18 cellular contexts compared by ENCODE assay signal in genomic region chr3:24596626-24597025, GRCh38.
DNase-seq lines count a peak whose midpoint lies in the region; ATAC-seq, FAIRE-seq and TF ChIP-seq lines count a peak whose summit lies in the region.
"Had no signal": no experiment of that assay in that cellular context is flagged by ENCODE, and none has a peak within 500 bp of the region (broad histone marks: within the 10 kb centered on the region; RNA-seq: fewer than 3 reads in every experiment).

No MANE protein-coding gene starts in this region.

- H3F3A ChIP-seq in smooth muscle cell (ENCODE audit: low read depth), result no peaks in the 10 kb centered on the region

- DNase-seq in HCEC 1CT (peak; percentile 26), bronchial epithelial cell (ENCODE audit: low read depth) (peak; percentile 79), iris pigment epithelial cell (ENCODE audit: low read depth) (peak; percentile 38), smooth muscle cell (lab: John Stamatoyannopoulos, UW; ENCODE audit: unreplicated experiment) (no peak), sciatic nerve (ENCODE audit: low spot score) (no peak)
- no peak for DNase-seq in activated CD4-positive, alpha-beta T cell treated with anti-CD3 and anti-CD28 coated beads for 1 hour
- DNase-seq: C1 segment of cervical spinal cord; Calu3; CD4-positive, alpha-beta T cell; DMS 273 treated with DMSO at 0.1 percent for 48 hours; HFFc6; IMR-90; KBM-7 had no signal

- H3K9ac ChIP-seq in smooth muscle cell (ENCODE audit: low read depth), result no peak overlapping the region

- ATAC-seq in GM19467 (IDR thresholded peaks at IDR 0.05; ENCODE audit: unreplicated experiment) (no peak), sciatic nerve (no peak)
- ATAC-seq: GM23338 had no signal

- H4K20me1 ChIP-seq in smooth muscle cell (ENCODE audit: low read depth), result no peaks in the 10 kb centered on the region

- peak overlapping the region; percentile 27 for H3K4me2 ChIP-seq in smooth muscle cell
- H3K4me2 ChIP-seq: GM23338 had no signal

- H3K27me3 ChIP-seq in bronchial epithelial cell (ENCODE audit: control insufficient read depth, insufficient read depth, low read length), result no peaks in the 10 kb centered on the region
- H3K27me3 ChIP-seq in smooth muscle cell (ENCODE audit: low read depth), result no peaks in the 10 kb centered on the region

- H3K79me2 ChIP-seq in smooth muscle cell (ENCODE audit: low read depth), result no peaks in the 10 kb centered on the region

- peak overlapping the region; percentile 59 for H3K27ac ChIP-seq in smooth muscle cell (ENCODE audit: low read depth)

- H3K4me1 ChIP-seq in smooth muscle cell (ENCODE audit: low read depth), result peaks cover 4% of the 10 kb centered on the region

- intact Hi-C loops in sciatic nerve (cut with DNase I), result no loop called here

- no peak for TF ChIP-seq CTCF in bronchial epithelial cell (IDR thresholded peaks at IDR 0.05; ENCODE audit: insufficient read depth, low read length, severe bottlenecking)
- no peak for TF ChIP-seq CTCF in smooth muscle cell (IDR thresholded peaks at IDR 0.05; ENCODE audit: borderline replicate concordance, insufficient read depth, poor library complexity, severe bottlenecking)

- no peak for FAIRE-seq in bronchial epithelial cell (lab: Jason Lieb, UNC)
- FAIRE-seq: A204.1, GM18507 had no signal

- no peaks in the 10 kb centered on the region for H3K9me3 ChIP-seq in smooth muscle cell (replicated peaks; ENCODE audit: low read depth)
- H3K9me3 ChIP-seq: HAP-1 had no signal

- no peaks in the 10 kb centered on the region for H3K36me3 ChIP-seq in bronchial epithelial cell (ENCODE audit: control insufficient read depth, insufficient read depth, low read length)
- H3K36me3 ChIP-seq in smooth muscle cell (ENCODE audit: low read depth), result no peaks in the 10 kb centered on the region
- H3K36me3 ChIP-seq: HAP-1 had no signal

- no peak overlapping the region for H3K4me3 ChIP-seq in bronchial epithelial cell (ENCODE audit: low read depth, low read length)
- no peak overlapping the region for H3K4me3 ChIP-seq in smooth muscle cell
- H3K4me3 ChIP-seq: GM23338, HAP-1 had no signal

- no peak overlapping the region for H2AFZ ChIP-seq in smooth muscle cell (ENCODE audit: low read depth)
- H2AFZ ChIP-seq: GM23338 had no signal

- WGBS in smooth muscle cell (ENCODE audit: low lambda C conversion rate), result 48% methylated on average over 2 of the region's 2 CpGs

Comparison
In these comparisons a context has a peak if more than half of its experiments do, and no peak if none do; other contexts are left out.
1. DNase-seq: peak in HCEC 1CT (single experiment), bronchial epithelial cell (single experiment) and iris pigment epithelial cell (single experiment); none in smooth muscle cell (single experiment), sciatic nerve (single experiment) and activated CD4-positive, alpha-beta T cell treated with anti-CD3 and anti-CD28 coated beads for 1 hour (single experiment).